Comparison of ENCODE assay signal across 2 cellular contexts in genomic region chr2:222257645-222258044, GRCh38.
TF ChIP-seq lines count a peak whose summit lies in the region.

No MANE protein-coding gene starts in this region.

TF ChIP-seq in GM23338, 12 proteins besides CTCF, POLR2A, EP300 and RAD21 (continued from another document):
- TF ChIP-seq REST (IDR thresholded peaks at IDR 0.05; ENCODE audit: unreplicated experiment) (no peak), NANOG (IDR thresholded peaks at IDR 0.05; ENCODE audit: borderline replicate concordance) (no peak), STAT1 (IDR thresholded peaks at IDR 0.05; ENCODE audit: unreplicated experiment) (no peak), EZH2 (IDR thresholded peaks at IDR 0.05; ENCODE audit: low read depth, unreplicated experiment) (no peak), POLR2AphosphoS5 (IDR thresholded peaks at IDR 0.05; ENCODE audit: low read depth) (no peak), EZH2phosphoT487 (IDR thresholded peaks at IDR 0.05; ENCODE audit: unreplicated experiment) (no peak), ZNF331 (CRISPR knock-in tag; IDR thresholded peaks at IDR 0.05; ENCODE audit: low read depth) (no peak), JUNB (IDR thresholded peaks at IDR 0.05; ENCODE audit: unreplicated experiment) (no peak), ZNF462 (CRISPR knock-in tag; IDR thresholded peaks at IDR 0.05) (no peak), CREB1 (CRISPR knock-in tag; IDR thresholded peaks at IDR 0.05; ENCODE audit: low read depth) (no peak), ETS1 (IDR thresholded peaks at IDR 0.05) (no peak)

TF ChIP-seq in WTC11, 78 proteins besides CTCF, POLR2A, EP300 and RAD21 (continued from another document):
- TF ChIP-seq PRDM15 (CRISPR knock-in tag; IDR thresholded peaks at IDR 0.05), result no peak
- no peak for TF ChIP-seq KAT7 (CRISPR knock-in tag; IDR thresholded peaks at IDR 0.05; ENCODE audit: borderline replicate concordance)
- no peak for TF ChIP-seq USF2 (CRISPR knock-in tag; IDR thresholded peaks at IDR 0.05)
- TF ChIP-seq OVOL2 (CRISPR knock-in tag; IDR thresholded peaks at IDR 0.05; ENCODE audit: borderline replicate concordance), result no peak
